Comparison of ENCODE assay signal across 11 cellular contexts in the genomic region with DNA sequence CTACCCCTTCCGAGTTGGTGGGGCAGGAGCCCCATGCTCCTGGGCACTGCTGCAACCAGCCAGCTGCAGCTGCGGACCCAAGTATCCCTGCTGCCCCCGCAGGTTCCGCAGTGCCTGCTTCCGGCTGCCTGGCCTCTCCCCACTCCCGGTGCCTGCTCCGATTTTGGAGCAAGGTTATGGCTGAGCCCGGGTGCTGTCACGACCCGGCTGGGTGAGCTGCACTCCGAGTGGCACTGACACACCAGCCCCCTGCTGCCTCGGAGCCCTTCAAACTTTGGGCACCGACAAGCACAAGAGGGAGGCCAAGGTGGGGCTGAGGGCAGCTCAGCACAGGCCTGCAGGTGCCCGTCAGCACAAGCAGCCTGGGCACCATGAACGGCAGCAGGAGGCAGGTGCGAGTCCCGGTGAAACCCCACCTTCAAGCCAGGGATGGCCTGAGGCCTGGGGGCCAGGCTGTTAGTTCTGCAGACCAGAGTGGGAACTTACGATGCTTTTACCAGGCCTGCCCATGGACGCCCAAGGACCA.
"Had no signal": no experiment of that assay in that cellular context is flagged by ENCODE, and none has a peak within 500 bp of the region (broad histone marks: within the 10 kb centered on the region; RNA-seq: fewer than 3 reads in every experiment).

No MANE protein-coding gene starts in this region.

- ATAC-seq: natural killer cell, psoas muscle had no signal

- FAIRE-seq: colon, frontal cortex had no signal

- DNase-seq: activated naive CD4-positive, alpha-beta T cell treated with anti-CD3 and anti-CD28 coated beads, Interleukin-2, amount 50 U/mL, for 16 hours; adrenal gland; lower lobe of right lung; natural killer cell; psoas muscle; sigmoid colon; stimulated activated CD4-positive, alpha-beta T cell treated with anti-CD3 and anti-CD28 coated beads, Interleukin-12 subunit alpha, Interleukin-12 subunit beta, amount 100 ng/mL, for 4 hours; stimulated activated naive CD4-positive, alpha-beta T cell; trophoblast cell had no signal

- H3K9me3 ChIP-seq: adrenal gland, lower lobe of right lung, psoas muscle had no signal

- H3K27ac ChIP-seq: adrenal gland, lower lobe of right lung, psoas muscle, sigmoid colon had no signal

- H3K4me3 ChIP-seq: adrenal gland, lower lobe of right lung, psoas muscle, sigmoid colon had no signal

- H3K36me3 ChIP-seq: adrenal gland, lower lobe of right lung, sigmoid colon had no signal

- H3K4me1 ChIP-seq: adrenal gland, lower lobe of right lung, psoas muscle, sigmoid colon had no signal
